ENCODE assay signal across 1 cellular context in genomic region chr2:205644018-205644417, GRCh38.
TF ChIP-seq lines count a peak whose summit lies in the region.

No MANE protein-coding gene starts in this region.

TF ChIP-seq in SK-N-SH treated with all-trans-retinoic acid at 6 μM for 48 hours, 23 proteins besides CTCF, POLR2A, EP300 and RAD21 (continued from another document):
- TF ChIP-seq, protein P1, sequence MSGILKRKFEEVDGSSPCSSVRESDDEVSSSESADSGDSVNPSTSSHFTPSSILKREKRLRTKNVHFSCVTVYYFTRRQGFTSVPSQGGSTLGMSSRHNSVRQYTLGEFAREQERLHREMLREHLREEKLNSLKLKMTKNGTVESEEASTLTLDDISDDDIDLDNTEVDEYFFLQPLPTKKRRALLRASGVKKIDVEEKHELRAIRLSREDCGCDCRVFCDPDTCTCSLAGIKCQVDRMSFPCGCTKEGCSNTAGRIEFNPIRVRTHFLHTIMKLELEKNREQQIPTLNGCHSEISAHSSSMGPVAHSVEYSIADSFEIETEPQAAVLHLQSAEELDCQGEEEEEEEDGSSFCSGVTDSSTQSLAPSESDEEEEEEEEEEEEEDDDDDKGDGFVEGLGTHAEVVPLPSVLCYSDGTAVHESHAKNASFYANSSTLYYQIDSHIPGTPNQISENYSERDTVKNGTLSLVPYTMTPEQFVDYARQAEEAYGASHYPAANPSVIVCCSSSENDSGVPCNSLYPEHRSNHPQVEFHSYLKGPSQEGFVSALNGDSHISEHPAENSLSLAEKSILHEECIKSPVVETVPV (CRISPR knock-in tag; IDR thresholded peaks at IDR 0.05) = no peak
- TF ChIP-seq ARNTL (CRISPR knock-in tag; IDR thresholded peaks at IDR 0.05; ENCODE audit: borderline replicate concordance, low read depth) = no peak
TF ChIP-seq in SK-N-SH treated with all-trans-retinoic acid at 6 μM for 48 hours: peak in this region for 0.
